1 cellular context compared by ENCODE assay signal in the genomic region with DNA sequence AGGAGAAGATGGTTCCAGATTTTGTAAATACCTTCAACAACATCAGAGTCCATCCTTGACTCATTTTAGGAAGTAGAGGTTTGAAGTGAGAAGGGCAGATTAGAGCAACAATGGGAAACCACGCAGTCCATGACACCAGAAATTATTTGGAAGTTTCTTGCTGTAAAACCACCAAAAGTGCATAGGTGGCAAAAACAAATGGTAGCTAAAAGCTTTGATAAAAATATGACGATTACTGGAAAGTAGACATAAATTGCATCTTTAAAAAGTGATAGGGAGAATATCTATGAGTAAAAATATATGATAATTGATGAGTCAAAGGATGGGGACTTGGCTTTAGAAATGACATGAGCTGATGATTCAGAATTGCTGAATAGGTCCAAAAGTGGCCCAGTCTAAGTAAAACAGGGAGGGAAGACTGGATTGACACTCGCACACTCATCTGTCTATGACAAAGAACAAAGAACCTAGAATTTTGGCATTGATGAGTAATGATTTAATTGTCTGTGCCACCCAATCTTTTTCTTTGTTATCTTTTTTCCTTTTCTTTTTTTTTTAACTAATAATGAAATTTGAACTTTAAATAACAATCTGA.
TF ChIP-seq lines count a peak whose summit lies in the region.

No MANE protein-coding gene starts in this region.

TF ChIP-seq in GM23338, 12 proteins besides CTCF, POLR2A, EP300 and RAD21 (continued from another document):
- TF ChIP-seq REST (IDR thresholded peaks at IDR 0.05; ENCODE audit: unreplicated experiment) (no peak), ZNF114 (CRISPR knock-in tag; IDR thresholded peaks at IDR 0.05) (no peak), ZNF331 (CRISPR knock-in tag; IDR thresholded peaks at IDR 0.05; ENCODE audit: low read depth) (no peak), STAT1 (IDR thresholded peaks at IDR 0.05; ENCODE audit: unreplicated experiment) (no peak), EZH2 (IDR thresholded peaks at IDR 0.05; ENCODE audit: low read depth, unreplicated experiment) (no peak)
- TF ChIP-seq, protein P1, sequence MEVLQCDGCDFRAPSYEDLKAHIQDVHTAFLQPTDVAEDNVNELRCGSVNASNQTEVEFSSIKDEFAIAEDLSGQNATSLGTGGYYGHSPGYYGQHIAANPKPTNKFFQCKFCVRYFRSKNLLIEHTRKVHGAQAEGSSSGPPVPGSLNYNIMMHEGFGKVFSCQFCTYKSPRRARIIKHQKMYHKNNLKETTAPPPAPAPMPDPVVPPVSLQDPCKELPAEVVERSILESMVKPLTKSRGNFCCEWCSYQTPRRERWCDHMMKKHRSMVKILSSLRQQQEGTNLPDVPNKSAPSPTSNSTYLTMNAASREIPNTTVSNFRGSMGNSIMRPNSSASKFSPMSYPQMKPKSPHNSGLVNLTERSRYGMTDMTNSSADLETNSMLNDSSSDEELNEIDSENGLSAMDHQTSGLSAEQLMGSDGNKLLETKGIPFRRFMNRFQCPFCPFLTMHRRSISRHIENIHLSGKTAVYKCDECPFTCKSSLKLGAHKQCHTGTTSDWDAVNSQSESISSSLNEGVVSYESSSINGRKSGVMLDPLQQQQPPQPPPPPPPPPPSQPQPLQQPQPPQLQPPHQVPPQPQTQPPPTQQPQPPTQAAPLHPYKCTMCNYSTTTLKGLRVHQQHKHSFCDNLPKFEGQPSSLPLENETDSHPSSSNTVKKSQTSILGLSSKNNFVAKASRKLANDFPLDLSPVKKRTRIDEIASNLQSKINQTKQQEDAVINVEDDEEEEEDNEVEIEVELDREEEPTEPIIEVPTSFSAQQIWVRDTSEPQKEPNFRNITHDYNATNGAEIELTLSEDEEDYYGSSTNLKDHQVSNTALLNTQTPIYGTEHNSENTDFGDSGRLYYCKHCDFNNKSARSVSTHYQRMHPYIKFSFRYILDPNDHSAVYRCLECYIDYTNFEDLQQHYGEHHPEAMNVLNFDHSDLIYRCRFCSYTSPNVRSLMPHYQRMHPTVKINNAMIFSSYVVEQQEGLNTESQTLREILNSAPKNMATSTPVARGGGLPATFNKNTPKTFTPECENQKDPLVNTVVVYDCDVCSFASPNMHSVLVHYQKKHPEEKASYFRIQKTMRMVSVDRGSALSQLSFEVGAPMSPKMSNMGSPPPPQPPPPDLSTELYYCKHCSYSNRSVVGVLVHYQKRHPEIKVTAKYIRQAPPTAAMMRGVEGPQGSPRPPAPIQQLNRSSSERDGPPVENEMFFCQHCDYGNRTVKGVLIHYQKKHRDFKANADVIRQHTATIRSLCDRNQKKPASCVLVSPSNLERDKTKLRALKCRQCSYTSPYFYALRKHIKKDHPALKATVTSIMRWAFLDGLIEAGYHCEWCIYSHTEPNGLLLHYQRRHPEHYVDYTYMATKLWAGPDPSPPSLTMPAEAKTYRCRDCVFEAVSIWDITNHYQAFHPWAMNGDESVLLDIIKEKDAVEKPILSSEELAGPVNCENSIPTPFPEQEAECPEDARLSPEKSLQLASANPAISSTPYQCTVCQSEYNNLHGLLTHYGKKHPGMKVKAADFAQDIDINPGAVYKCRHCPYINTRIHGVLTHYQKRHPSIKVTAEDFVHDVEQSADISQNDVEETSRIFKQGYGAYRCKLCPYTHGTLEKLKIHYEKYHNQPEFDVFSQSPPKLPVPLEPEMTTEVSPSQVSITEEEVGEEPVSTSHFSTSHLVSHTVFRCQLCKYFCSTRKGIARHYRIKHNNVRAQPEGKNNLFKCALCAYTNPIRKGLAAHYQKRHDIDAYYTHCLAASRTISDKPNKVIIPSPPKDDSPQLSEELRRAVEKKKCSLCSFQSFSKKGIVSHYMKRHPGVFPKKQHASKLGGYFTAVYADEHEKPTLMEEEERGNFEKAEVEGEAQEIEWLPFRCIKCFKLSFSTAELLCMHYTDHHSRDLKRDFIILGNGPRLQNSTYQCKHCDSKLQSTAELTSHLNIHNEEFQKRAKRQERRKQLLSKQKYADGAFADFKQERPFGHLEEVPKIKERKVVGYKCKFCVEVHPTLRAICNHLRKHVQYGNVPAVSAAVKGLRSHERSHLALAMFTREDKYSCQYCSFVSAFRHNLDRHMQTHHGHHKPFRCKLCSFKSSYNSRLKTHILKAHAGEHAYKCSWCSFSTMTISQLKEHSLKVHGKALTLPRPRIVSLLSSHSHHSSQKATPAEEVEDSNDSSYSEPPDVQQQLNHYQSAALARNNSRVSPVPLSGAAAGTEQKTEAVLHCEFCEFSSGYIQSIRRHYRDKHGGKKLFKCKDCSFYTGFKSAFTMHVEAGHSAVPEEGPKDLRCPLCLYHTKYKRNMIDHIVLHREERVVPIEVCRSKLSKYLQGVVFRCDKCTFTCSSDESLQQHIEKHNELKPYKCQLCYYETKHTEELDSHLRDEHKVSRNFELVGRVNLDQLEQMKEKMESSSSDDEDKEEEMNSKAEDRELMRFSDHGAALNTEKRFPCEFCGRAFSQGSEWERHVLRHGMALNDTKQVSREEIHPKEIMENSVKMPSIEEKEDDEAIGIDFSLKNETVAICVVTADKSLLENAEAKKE (CRISPR knock-in tag; IDR thresholded peaks at IDR 0.05): no peak
- TF ChIP-seq, protein P2, sequence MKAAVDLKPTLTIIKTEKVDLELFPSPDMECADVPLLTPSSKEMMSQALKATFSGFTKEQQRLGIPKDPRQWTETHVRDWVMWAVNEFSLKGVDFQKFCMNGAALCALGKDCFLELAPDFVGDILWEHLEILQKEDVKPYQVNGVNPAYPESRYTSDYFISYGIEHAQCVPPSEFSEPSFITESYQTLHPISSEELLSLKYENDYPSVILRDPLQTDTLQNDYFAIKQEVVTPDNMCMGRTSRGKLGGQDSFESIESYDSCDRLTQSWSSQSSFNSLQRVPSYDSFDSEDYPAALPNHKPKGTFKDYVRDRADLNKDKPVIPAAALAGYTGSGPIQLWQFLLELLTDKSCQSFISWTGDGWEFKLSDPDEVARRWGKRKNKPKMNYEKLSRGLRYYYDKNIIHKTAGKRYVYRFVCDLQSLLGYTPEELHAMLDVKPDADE (IDR thresholded peaks at IDR 0.05): no peak
TF ChIP-seq in GM23338: peak in this region for 0.
